In the genomic region with DNA sequence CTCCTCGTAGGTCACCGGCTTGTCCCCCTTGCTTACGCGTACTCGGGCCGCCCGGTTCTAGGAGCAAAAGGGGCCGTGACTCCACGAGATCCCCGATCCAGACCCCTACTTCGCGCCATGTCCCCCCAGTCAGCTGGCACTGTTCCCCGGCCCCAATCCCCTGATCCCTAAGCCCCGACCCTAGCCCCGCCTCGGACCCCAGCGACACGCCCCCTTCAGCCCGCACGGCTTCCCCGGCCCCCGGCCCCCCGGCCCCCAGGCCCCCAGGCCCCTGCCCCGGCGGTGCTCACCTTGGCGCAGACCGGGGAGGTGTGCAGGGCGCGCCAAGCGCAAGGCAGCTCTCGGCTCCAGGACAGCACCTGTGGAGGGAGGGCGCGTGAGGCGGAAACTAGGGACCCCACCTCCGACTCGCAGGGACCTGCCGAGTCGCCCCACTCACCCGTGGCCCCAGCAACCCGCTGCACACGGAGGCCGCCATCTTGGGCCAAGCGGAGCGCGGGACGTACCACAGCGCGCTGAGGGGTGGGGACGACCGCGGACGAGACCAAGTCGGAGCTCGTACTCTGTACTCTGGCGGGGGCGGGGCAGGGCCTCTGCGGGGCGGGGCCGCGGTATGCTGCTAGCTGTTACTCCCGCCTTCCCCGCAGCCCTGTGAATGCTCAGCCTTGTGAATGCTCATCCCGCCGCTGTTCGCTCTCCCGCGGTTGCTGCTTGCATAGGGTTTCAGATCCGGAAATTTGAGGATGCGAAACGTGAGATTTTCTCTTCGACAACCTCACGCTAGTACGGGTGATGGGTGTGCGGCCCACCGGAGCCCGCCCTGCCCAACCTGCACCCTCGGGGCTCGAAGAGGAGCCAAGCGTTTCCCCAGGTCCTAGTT, we compare ENCODE assay signal across 8 cellular contexts. TPM values are rescaled to one million over a fixed set of nuclear protein-coding genes. Genes with fewer than 3 reads are reported as not detected.
DNase-seq lines count a peak whose midpoint lies in the region; ATAC-seq and TF ChIP-seq lines count a peak whose summit lies in the region.

A gene (minus strand): TSS at position 500 of the 880 bp plus-strand sequence. CDS start 22 bp downstream, at position 478.

- intact Hi-C loops in PC-9 (cut with micrococcal nuclease; ENCODE audit: unreplicated experiment) = loop anchor here (1.0 to 2.0 kb wide), 3 partner anchors 20 to 57 kb away; a partner anchor contains a TSS

- CTCF ChIA-PET in PC-9 (lab: Charles Lee) = interaction anchor here (0.6 to 1.5 kb wide), 3 partner anchors 35 to 511 kb away, joined by 3 to 8 read pairs (median 7); a partner anchor contains a TSS

- no peaks in the 10 kb centered on the region for H3K9me2 ChIP-seq in PC-9 (ENCODE audit: insufficient read depth)

- no peaks in the 10 kb centered on the region; the same call in 1 of the 2 replicates for H4K20me1 ChIP-seq in PC-9 (ENCODE audit: insufficient read depth)

- peaks cover 19% of the 10 kb centered on the region for H3K36me3 ChIP-seq in PC-9 (ENCODE audit: low read depth)

- no peaks in the 10 kb centered on the region for H3K27me3 ChIP-seq in PC-9 (ENCODE audit: insufficient read depth, low read depth)

- peak within 1 kb of the TSS; percentile 95 for H3K27ac ChIP-seq in PC-9

- POLR2A ChIA-PET in PC-9 (lab: Charles Lee; ENCODE audit: unreplicated experiment) = interaction anchor here (0.5 to 1.1 kb wide), 10 partner anchors 15 to 937 kb away, joined by 3 to 22 read pairs (median 4); a partner anchor contains a TSS

- peak within 1 kb of the TSS; percentile 84 for H2AFZ ChIP-seq in PC-9

- DNase-seq in DMS53 (lab: John Stamatoyannopoulos, UW) (peak; percentile 98), KBM-7 (peak; percentile 85), PC-9 (peak; percentile 87 to 94), epithelial cell of proximal tubule (ENCODE audit: low read depth) (peak; percentile 30), mucosa of gallbladder (ENCODE audit: low spot score) (peak; percentile 96)
- DNase-seq in activated T-cell treated with anti-CD3 and anti-CD28 coated beads, Interleukin-2, amount 50 U/mL, for 1 hour = peak; percentile 96
- DNase-seq in stimulated activated CD8-positive, alpha-beta memory T cell treated with anti-CD3 and anti-CD28 coated beads, Interleukin-4, amount 100 ng/mL, for 24 hours (ENCODE audit: low read depth) = peak; percentile 93

- ATAC-seq in GM21717 (IDR thresholded peaks at IDR 0.05; ENCODE audit: unreplicated experiment) = peak; percentile 96

- H3K4me2 ChIP-seq in PC-9 = peak within 1 kb of the TSS; percentile 93

- H3F3A ChIP-seq in PC-9 (ENCODE audit: insufficient read depth, low read depth) = peaks cover 58% of the 10 kb centered on the region

- peaks cover 15% of the 10 kb centered on the region for H3K79me2 ChIP-seq in PC-9 (ENCODE audit: low read depth)

- peak within 1 kb of the TSS; percentile 69 for H3K4me3 ChIP-seq in PC-9
- peak within 1 kb of the TSS; percentile 79 for H3K4me3 ChIP-seq in epithelial cell of proximal tubule (ENCODE audit: low read depth, low read length)

- H3K9me3 ChIP-seq in PC-9 (ENCODE audit: insufficient read depth, low read depth) = peaks cover 6% of the 10 kb centered on the region

- in situ Hi-C loops in KBM-7 (cut with MboI; ENCODE audit: low pct_unique_long_range_greater_than_20kb, low sequenced_read_pairs) = no loop called here

- no peak for TF ChIP-seq CTCF in PC-9 (conservative IDR thresholded peaks at IDR 0.05)
- no peak for TF ChIP-seq CTCF in epithelial cell of proximal tubule (conservative IDR thresholded peaks at IDR 0.05; ENCODE audit: low read depth, low read length)

- no TSS peak for BruUV-seq in PC-9 (replicated peaks; lab: Mats Ljungman, UMichigan)

- peaks cover 58% of the 10 kb centered on the region for H3K4me1 ChIP-seq in PC-9 (replicated peaks; ENCODE audit: insufficient read depth)

RNA-seq across cellular contexts. Expression of the gene that starts here (rescaled TPM):
- total RNA-seq in PC-9 (2021) (239 and 301 TPM in 2 replicates), epithelial cell of proximal tubule (156 and 225 TPM in 2 replicates), mucosa of gallbladder (86.3 TPM)

Comparison
In these comparisons a context has a peak if more than half of its experiments do, and no peak if none do; other contexts are left out.
1. Peak in every context shown above with its lines: DNase-seq, ATAC-seq, H3K4me3 ChIP-seq and H3K27ac ChIP-seq.
2. DNase-seq: peak in every context shown above with its lines; median percentile 98 in DMS53; 96 in activated T-cell treated with anti-CD3 and anti-CD28 coated beads, Interleukin-2, amount 50 U/mL, for 1 hour; 96 in mucosa of gallbladder; 93 in stimulated activated CD8-positive, alpha-beta memory T cell treated with anti-CD3 and anti-CD28 coated beads, Interleukin-4, amount 100 ng/mL, for 24 hours; 90 in PC-9; 85 in KBM-7; 30 in epithelial cell of proximal tubule.